13 cellular contexts compared by ENCODE assay signal in the genomic region with DNA sequence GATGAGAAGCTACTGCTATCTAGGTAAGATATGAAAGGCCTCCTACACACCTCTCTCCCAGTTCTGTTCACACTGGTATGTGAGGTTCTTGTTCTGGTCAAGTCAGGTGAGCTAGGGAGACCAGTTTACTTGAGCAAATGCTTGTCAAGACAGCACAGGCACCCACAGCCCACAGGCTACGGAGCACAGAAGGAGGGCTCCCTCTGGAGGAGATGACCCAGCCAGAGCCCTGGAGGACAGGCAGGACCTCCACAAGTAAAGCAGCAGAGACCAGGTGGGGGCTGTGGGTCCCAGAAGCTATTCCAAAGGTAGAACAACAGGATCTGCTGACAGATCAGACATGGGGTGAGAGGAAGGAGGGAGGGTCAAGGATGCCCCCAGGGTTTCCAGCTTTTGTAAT. TPM values are rescaled to one million over a fixed set of nuclear protein-coding genes. Genes with fewer than 3 reads are reported as not detected.
DNase-seq lines count a peak whose midpoint lies in the region; ATAC-seq and TF ChIP-seq lines count a peak whose summit lies in the region.
"Had no signal": no experiment of that assay in that cellular context is flagged by ENCODE, and none has a peak within 500 bp of the region (broad histone marks: within the 10 kb centered on the region; RNA-seq: fewer than 3 reads in every experiment).

No MANE protein-coding gene starts in this region.

- peak overlapping the region; percentile 88 for H3K27ac Mint-ChIP-seq in GM23338
- H3K27ac Mint-ChIP-seq in stimulated activated naive CD8-positive, alpha-beta T cell treated with anti-CD3 and anti-CD28 coated beads, Interleukin-15, amount 100 ng/mL, for 72 hours = no peak overlapping the region
- H3K27ac Mint-ChIP-seq: T-helper 1 cell treated with Interleukin-12 subunit alpha and Interleukin-12 subunit beta and Interleukin-4 antibody, amounts not matched to agents 30 μg/mL and 1 μg/mL, for 36 hours had no signal

- TF ChIP-seq CTCF in GM23338 (conservative IDR thresholded peaks at IDR 0.05; ENCODE audit: low read depth in 2 of 2) (peak; percentile 48 to 83), choroid plexus epithelial cell (conservative IDR thresholded peaks at IDR 0.05; ENCODE audit: low read depth, low read length) (peak; percentile 52), omental fat pad (IDR thresholded peaks at IDR 0.05) (no peak)

- H3F3A ChIP-seq in GM23338 (replicated peaks; ENCODE audit: low read depth) = peaks cover 27% of the 10 kb centered on the region

- peak; percentile 59 for DNase-seq in GM23338 (ENCODE audit: low spot score)
- DNase-seq in NCI-H82 treated with DMSO at 0.1 percent for 48 hours (lab: John Stamatoyannopoulos, UW; ENCODE audit: unreplicated experiment) = peak; percentile 24
- peak; percentile 45 for DNase-seq in choroid plexus epithelial cell (ENCODE audit: low read depth)
- DNase-seq in omental fat pad (ENCODE audit: low spot score) = no peak
- DNase-seq in stimulated activated naive CD8-positive, alpha-beta T cell treated with anti-CD3 and anti-CD28 coated beads, Interleukin-15, amount 100 ng/mL, for 72 hours = no peak
- DNase-seq: left cardiac atrium; NCI-H2081; stimulated activated naive CD4-positive, alpha-beta T cell had no signal

- peaks cover 15% of the 10 kb centered on the region for H3K27me3 Mint-ChIP-seq in GM23338 (ENCODE audit: insufficient read depth, low read depth, poor library complexity)
- H3K27me3 Mint-ChIP-seq in stimulated activated naive CD8-positive, alpha-beta T cell treated with anti-CD3 and anti-CD28 coated beads, Interleukin-15, amount 100 ng/mL, for 72 hours = no peaks in the 10 kb centered on the region

- H3K4me3 ChIP-seq in GM23338 (no peak overlapping the region), choroid plexus epithelial cell (ENCODE audit: low read depth, low read length) (no peak overlapping the region)

- H3K36me3 Mint-ChIP-seq in GM23338 (ENCODE audit: low read depth) = no peaks in the 10 kb centered on the region; the same call in 1 of the 3 replicates

- no peak overlapping the region for H2AFZ ChIP-seq in GM23338

- H3K4me1 Mint-ChIP-seq in GM23338 = peaks cover 41% of the 10 kb centered on the region
- H3K4me1 Mint-ChIP-seq in stimulated activated naive CD8-positive, alpha-beta T cell treated with anti-CD3 and anti-CD28 coated beads, Interleukin-15, amount 100 ng/mL, for 72 hours = peaks cover 6% of the 10 kb centered on the region

- peaks cover 37% of the 10 kb centered on the region for H3K4me1 ChIP-seq in GM23338 (ENCODE audit: insufficient read depth)

- H3K9me3 Mint-ChIP-seq in GM23338 = no peaks in the 10 kb centered on the region
- no peaks in the 10 kb centered on the region for H3K9me3 Mint-ChIP-seq in stimulated activated naive CD8-positive, alpha-beta T cell treated with anti-CD3 and anti-CD28 coated beads, Interleukin-15, amount 100 ng/mL, for 72 hours
- H3K9me3 Mint-ChIP-seq: T-helper 1 cell treated with Interleukin-12 subunit alpha and Interleukin-12 subunit beta and Interleukin-4 antibody, amounts not matched to agents 30 μg/mL and 1 μg/mL, for 36 hours had no signal

- peak overlapping the region; percentile 99 for H3K27ac ChIP-seq in GM23338 (ENCODE audit: low read depth)

- no peaks in the 10 kb centered on the region for H3K36me3 ChIP-seq in GM23338 (ENCODE audit: insufficient read depth)

- no peaks in the 10 kb centered on the region for H3K9me2 ChIP-seq in GM23338 (ENCODE audit: insufficient read depth)

- H4K20me1 ChIP-seq in GM23338 (replicated peaks; ENCODE audit: insufficient read depth) = no peaks in the 10 kb centered on the region

- no peaks in the 10 kb centered on the region for H3K79me2 ChIP-seq in GM23338 (replicated peaks; ENCODE audit: insufficient read depth)

- peak overlapping the region; percentile 31; the same call in 1 of the 3 replicates for H3K4me3 Mint-ChIP-seq in GM23338
- no peak overlapping the region for H3K4me3 Mint-ChIP-seq in stimulated activated naive CD8-positive, alpha-beta T cell treated with anti-CD3 and anti-CD28 coated beads, Interleukin-15, amount 100 ng/mL, for 72 hours
- H3K4me3 Mint-ChIP-seq: T-helper 1 cell treated with Interleukin-12 subunit alpha and Interleukin-12 subunit beta and Interleukin-4 antibody, amounts not matched to agents 30 μg/mL and 1 μg/mL, for 36 hours had no signal

- H3K4me2 ChIP-seq in GM23338 = peak overlapping the region; percentile 54; the same call in 1 of the 2 replicates

- peak; percentile 5 for ATAC-seq in GM23338
- peak; percentile 20 for ATAC-seq in omental fat pad (ENCODE audit: low FRiP score)
- no peak for ATAC-seq in HG02798 (IDR thresholded peaks at IDR 0.05; ENCODE audit: poor library complexity, unreplicated experiment)
- no peak for ATAC-seq in stimulated activated naive CD8-positive, alpha-beta T cell treated with anti-CD3 and anti-CD28 coated beads, Interleukin-15, amount 100 ng/mL, for 72 hours
- ATAC-seq in HG03521 (IDR thresholded peaks at IDR 0.05; ENCODE audit: unreplicated experiment) = no peak
- ATAC-seq in GM21737 (IDR thresholded peaks at IDR 0.05; ENCODE audit: unreplicated experiment) = no peak
- ATAC-seq: sciatic nerve had no signal

- no peaks in the 10 kb centered on the region for H3K27me3 ChIP-seq in GM23338 (ENCODE audit: insufficient read depth)

TF ChIP-seq in GM23338, 12 proteins besides CTCF, POLR2A, EP300 and RAD21:
- no peak for TF ChIP-seq EZH2phosphoT487 (IDR thresholded peaks at IDR 0.05; ENCODE audit: unreplicated experiment)
- no peak for TF ChIP-seq STAT1 (IDR thresholded peaks at IDR 0.05; ENCODE audit: unreplicated experiment)
- TF ChIP-seq ZNF114 (CRISPR knock-in tag; IDR thresholded peaks at IDR 0.05) = no peak

RNA-seq across cellular contexts. Expression of a gene that starts 13.2 kb away (rescaled TPM):
- 10.5 and 14.6 TPM in 2 replicates for total RNA-seq in GM23338 (2014; rRNA removed; shearing (Covaris generic))
- 25.4 and 31.6 TPM in 2 replicates for polyA plus RNA-seq in GM23338 (2016; fragmentation: Nextera tagmentation; extraction: Ambion mirVana)
- total RNA-seq in omental fat pad = 10 to 100 TPM; 12.8 to 35.6 (median 23.7) TPM

RNA-seq across cellular contexts. Expression of a gene that starts 19.8 kb away (rescaled TPM):
- total RNA-seq in GM23338 (2014; rRNA removed; shearing (Covaris generic)) = 149 and 152 TPM in 2 replicates
- polyA plus RNA-seq in GM23338 (2016; fragmentation: Nextera tagmentation; extraction: Ambion mirVana) = 215 and 220 TPM in 2 replicates
- 10 to 100 TPM; 63.7 to 89.4 (median 85.2) TPM for total RNA-seq in omental fat pad

RNA-seq across cellular contexts. Expression of a gene that starts 27.5 kb away (rescaled TPM):
- 0.10 TPM in 1 of 2 replicates, not detected in the other for total RNA-seq in GM23338 (2014; rRNA removed; shearing (Covaris generic))
- not detected in 2 replicates for polyA plus RNA-seq in GM23338 (2016; fragmentation: Nextera tagmentation; extraction: Ambion mirVana)
- total RNA-seq in omental fat pad = under 1 TPM in 1 of 4 donors, not detected in 3; 0.09 TPM
- total RNA-seq: left cardiac atrium, sciatic nerve had no signal

RNA-seq across cellular contexts. Expression of a gene that starts 38.3 kb away (rescaled TPM):
- total RNA-seq in GM23338 (2014; rRNA removed; shearing (Covaris generic)) = 24.5 and 27.3 TPM in 2 replicates
- 1.8 and 2.0 TPM in 2 replicates for polyA plus RNA-seq in GM23338 (2016; fragmentation: Nextera tagmentation; extraction: Ambion mirVana)
- total RNA-seq in omental fat pad = 1 to 10 TPM in 3 of 4 donors, under 1 TPM in 1; 0.16 to 7.2 (median 5.6) TPM

Comparison
In these comparisons a context has a peak if more than half of its experiments do, and no peak if none do; other contexts are left out.
1. ATAC-seq: peak in GM23338 (single experiment) and omental fat pad (single experiment); none in HG02798 (single experiment), stimulated activated naive CD8-positive, alpha-beta T cell treated with anti-CD3 and anti-CD28 coated beads, Interleukin-15, amount 100 ng/mL, for 72 hours (single experiment), HG03521 (single experiment) and GM21737 (single experiment).
2. DNase-seq: peak in GM23338 (single experiment), NCI-H82 treated with DMSO at 0.1 percent for 48 hours (single experiment) and choroid plexus epithelial cell (single experiment); none in omental fat pad (single experiment) and stimulated activated naive CD8-positive, alpha-beta T cell treated with anti-CD3 and anti-CD28 coated beads, Interleukin-15, amount 100 ng/mL, for 72 hours (0 of 2).
3. CTCF ChIP-seq: peak in GM23338 (2 of 2) and choroid plexus epithelial cell (single experiment); none in omental fat pad (0 of 3).